ENCODE assay signal across 10 cellular contexts in the genomic region with DNA sequence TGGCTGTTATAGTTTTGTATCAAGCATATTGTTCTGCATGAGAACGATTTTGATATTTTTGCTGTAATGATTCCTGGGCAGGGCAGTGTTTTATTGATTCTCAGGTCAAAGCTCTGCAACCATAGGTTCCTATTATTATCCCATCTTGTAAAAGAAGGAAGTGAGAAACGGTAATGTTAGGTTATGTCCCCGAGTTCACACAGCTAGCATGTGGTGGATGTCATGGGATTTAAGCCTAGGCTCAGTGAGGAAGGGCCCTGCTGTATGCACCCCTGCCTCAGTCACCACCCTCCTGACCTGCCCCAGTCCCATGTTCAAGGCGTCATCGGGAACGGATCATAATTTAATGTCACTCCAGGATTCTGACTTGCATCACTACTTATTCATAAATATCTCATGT. TPM values are rescaled to one million over a fixed set of nuclear protein-coding genes. Genes with fewer than 3 reads are reported as not detected.
DNase-seq lines count a peak whose midpoint lies in the region; ATAC-seq lines count a peak whose summit lies in the region.
"Had no signal": no experiment of that assay in that cellular context is flagged by ENCODE, and none has a peak within 500 bp of the region (broad histone marks: within the 10 kb centered on the region; RNA-seq: fewer than 3 reads in every experiment).

No MANE protein-coding gene starts in this region.

- no peaks in the 10 kb centered on the region for H3K4me1 ChIP-seq in SJCRH30

- H3K36me3 ChIP-seq in SJCRH30: peaks cover 74% of the 10 kb centered on the region

- no peak overlapping the region for H3K4me3 ChIP-seq in SJCRH30

- no peaks in the 10 kb centered on the region for H3K9me3 Mint-ChIP-seq in memory B cell

- no peak overlapping the region for H3K4me3 Mint-ChIP-seq in memory B cell

- peaks cover 15% of the 10 kb centered on the region for H3K4me1 Mint-ChIP-seq in memory B cell

- peaks cover 45% of the 10 kb centered on the region for H3K36me3 Mint-ChIP-seq in memory B cell

- H3K27me3 ChIP-seq in SJCRH30: no peaks in the 10 kb centered on the region

- H3K27me3 Mint-ChIP-seq in memory B cell: no peaks in the 10 kb centered on the region

- DNase-seq in memory B cell (ENCODE audit: low spot score in 2 of 2) (no peak), NCI-H1048 (lab: John Stamatoyannopoulos, UW) (no peak), HUDEP-2 (lab: John Stamatoyannopoulos, UW; ENCODE audit: unreplicated experiment in 76 of 76) (no peak), SJCRH30 (no peak), NCI-H187 (lab: John Stamatoyannopoulos, UW) (no peak)
- DNase-seq: central memory CD4-positive, alpha-beta T cell; NCI-H345 had no signal

- H3K27ac ChIP-seq in SJCRH30: no peak overlapping the region

- H3K27ac Mint-ChIP-seq in memory B cell: peak overlapping the region; percentile 50

- H3K9me3 ChIP-seq in SJCRH30 (replicated peaks): no peaks in the 10 kb centered on the region

- ATAC-seq in GM18873 (IDR thresholded peaks at IDR 0.05; ENCODE audit: low FRiP score, unreplicated experiment) (peak; percentile 87), GM21786 (IDR thresholded peaks at IDR 0.05; ENCODE audit: unreplicated experiment) (peak; percentile 100), HG03432 (IDR thresholded peaks at IDR 0.05; ENCODE audit: unreplicated experiment) (peak; percentile 99), memory B cell (ENCODE audit: low read depth) (peak; percentile 76)

RNA-seq across cellular contexts. Expression of a gene that starts 10.7 kb away (rescaled TPM):
- total RNA-seq in SJCRH30 (2014; rRNA removed; shearing (Covaris generic)): 241 and 244 TPM in 2 replicates

RNA-seq across cellular contexts. Expression of a gene that starts 11.6 kb away (rescaled TPM):
- 16.2 and 21.7 TPM in 2 replicates for total RNA-seq in SJCRH30 (2014; rRNA removed; shearing (Covaris generic))

RNA-seq across cellular contexts. Expression of a gene that starts 12.4 kb away (rescaled TPM):
- total RNA-seq in SJCRH30 (2014; rRNA removed; shearing (Covaris generic)): 0.43 and 0.65 TPM in 2 replicates
